In the genomic region with DNA sequence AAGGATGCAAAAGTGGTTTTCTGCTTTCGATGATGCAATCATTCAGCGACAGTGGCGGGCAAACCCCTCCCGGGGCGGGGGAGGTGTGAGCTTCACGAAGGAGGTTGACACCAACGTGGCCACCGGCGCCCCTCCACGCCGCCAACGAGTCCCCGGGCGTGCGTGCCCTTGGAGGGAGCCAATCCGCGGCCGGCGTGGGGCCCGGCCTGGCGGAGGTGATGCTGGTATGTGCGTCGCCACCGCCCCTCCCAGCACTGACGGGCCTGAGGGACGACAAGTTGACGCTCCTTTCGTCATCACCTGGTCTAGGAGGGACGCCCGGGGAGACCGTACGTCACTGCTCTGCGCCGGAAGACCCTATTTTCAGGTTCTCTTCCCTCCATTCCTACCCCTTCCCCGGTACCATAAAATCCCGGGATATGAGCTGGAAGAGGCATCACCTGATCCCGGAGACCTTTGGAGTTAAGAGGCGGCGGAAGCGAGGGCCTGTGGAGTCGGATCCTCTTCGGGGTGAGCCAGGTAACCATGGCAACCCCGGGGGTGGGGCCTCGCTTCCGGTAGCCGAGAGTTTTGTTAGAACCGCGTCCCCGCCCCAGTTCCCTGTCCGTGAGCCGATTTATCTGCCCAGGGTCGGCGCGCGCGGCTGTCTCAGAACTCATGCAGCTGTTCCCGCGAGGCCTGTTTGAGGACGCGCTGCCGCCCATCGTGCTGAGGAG, we compare ENCODE assay signal across 8 cellular contexts. TPM values are rescaled to one million over a fixed set of nuclear protein-coding genes. Genes with fewer than 3 reads are reported as not detected.
A peak's percentile ranks its signal among the peaks of the same experiment; 100 is the strongest.
DNase-seq lines count a peak whose midpoint lies in the region; ATAC-seq, FAIRE-seq and TF ChIP-seq lines count a peak whose summit lies in the region.

Gene DXO (minus strand): TSS at position 146 of the 716 bp plus-strand sequence. CDS start 463 bp downstream, outside the sequence.

- H3K36me3 Mint-ChIP-seq in T-cell = peaks cover 15% of the 10 kb centered on the region

- peak within 1 kb of the TSS; percentile 100 for H3K27ac Mint-ChIP-seq in T-cell

- peak; percentile 100 for FAIRE-seq in GM12891 (lab: Jason Lieb, UNC)

- POLR2A ChIA-PET in T-cell (lab: Charles Lee) = interaction anchor here (0.5 to 2.5 kb wide), 9 partner anchors 12 to 1482 kb away, joined by 3 to 23 read pairs (median 5); partner anchors contain the start of genes SKIC2 (in 2 of the 2), ATF6B (in 1 of the 2) and NELFE (in 1 of the 2)

- peak within 1 kb of the TSS; percentile 95 to 99 (median 99) for H3K27ac ChIP-seq in adrenal gland
- peak within 1 kb of the TSS; percentile 77 to 98 (median 94) for H3K27ac ChIP-seq in heart left ventricle
- H3K27ac ChIP-seq in upper lobe of left lung = peak within 1 kb of the TSS; percentile 96 to 99 (median 97)

- H3K4me1 ChIP-seq in adrenal gland (replicated peaks in 1 of 2) = peaks cover 20 to 40% of the 10 kb centered on the region in 2 donors
- peaks cover 0 to 33% (median 24%) of the 10 kb centered on the region in 12 donors for H3K4me1 ChIP-seq in heart left ventricle
- peaks cover 24 to 47% (median 30%) of the 10 kb centered on the region in 4 donors for H3K4me1 ChIP-seq in upper lobe of left lung

- intact Hi-C loops in adrenal gland (cut with DNase I) = no loop called here
- intact Hi-C loops in heart left ventricle (cut with DNase I) = loop anchor here in 3 of 10 donors (1.0 kb wide), 1 partner anchor 13 kb away; the partner anchor contains the start of gene SKIC2 (in 3 of the 3)
- intact Hi-C loops in posterior cingulate gyrus (cut with DNase I) = loop anchor here (1.0 kb wide), 1 partner anchor 13 kb away; the partner anchor contains the start of gene SKIC2

- ATAC-seq in HG02840 (IDR thresholded peaks at IDR 0.05; ENCODE audit: low FRiP score, unreplicated experiment) = peak; percentile 91
- ATAC-seq in T-cell (replicated peaks in 1 of 4) = peak; percentile 90 to 94 (median 91)
- ATAC-seq in heart left ventricle = peak; percentile 94 to 96 (median 95)
- peak; percentile 96 to 97 for ATAC-seq in upper lobe of left lung (ENCODE audit: low FRiP score in 2 of 2)

- CTCF ChIA-PET in T-cell (lab: Charles Lee) = interaction anchor here in 1 of 2 donors (0.6 to 1.3 kb wide), 6 partner anchors 13 to 1080 kb away, joined by 3 to 5 read pairs (median 4); partner anchors contain the start of genes NELFE and SKIC2

- TF ChIP-seq POLR2A in GM12891 (IDR thresholded peaks at IDR 0.05; ENCODE audit: low read depth, low read length) (peak; percentile 43), adrenal gland (IDR thresholded peaks at IDR 0.05) (peak; percentile 54 to 70), heart left ventricle (IDR thresholded peaks at IDR 0.05) (peak in 1 of 2 donors; percentile 60), upper lobe of left lung (IDR thresholded peaks at IDR 0.05) (peak in 3 of 4 donors; percentile 40 to 74 (median 50))

- H3K4me1 Mint-ChIP-seq in T-cell = peaks cover 39 to 49% (median 46%) of the 10 kb centered on the region in 3 donors

- H3K36me3 ChIP-seq in adrenal gland (replicated peaks in 1 of 2) (peaks cover 0 to 32% of the 10 kb centered on the region in 2 donors), heart left ventricle (peaks cover 0 to 47% (median 32%) of the 10 kb centered on the region in 9 donors), upper lobe of left lung (peaks cover 17 to 41% (median 32%) of the 10 kb centered on the region in 4 donors)

- WGBS in adrenal gland, 4 donors = 0% methylated on average over 6 to 62 of the region's 62 CpGs
- 0% methylated on average over 28 to 62 of the region's 62 CpGs for WGBS in heart left ventricle, 4 donors
- WGBS in upper lobe of left lung, 2 donors = 0% methylated on average over 1 to 43 of the region's 62 CpGs

- H3K9me3 ChIP-seq in adrenal gland (replicated peaks in 1 of 3) = no peaks in the 10 kb centered on the region
- no peaks in the 10 kb centered on the region for H3K9me3 ChIP-seq in heart left ventricle
- no peaks in the 10 kb centered on the region for H3K9me3 ChIP-seq in upper lobe of left lung

- TF ChIP-seq CTCF in adrenal gland (IDR thresholded peaks at IDR 0.05) = no peak
- TF ChIP-seq CTCF in heart left ventricle (IDR thresholded peaks at IDR 0.05) = no peak
- peak in 2 of 6 experiments; percentile 14 to 17 for TF ChIP-seq CTCF in upper lobe of left lung (IDR thresholded peaks at IDR 0.05)

- no peaks in the 10 kb centered on the region for H3K9me3 Mint-ChIP-seq in T-cell

- peak in 1 of 4 donors; percentile 36 for TF ChIP-seq EP300 in upper lobe of left lung (IDR thresholded peaks at IDR 0.05)

- DNase-seq in GM12891 (ENCODE audit: insufficient read length, low spot score) (peak; percentile 99), NCI-H1436 treated with DMSO at 0.1 percent for 48 hours (lab: John Stamatoyannopoulos, UW) (peak; percentile 85), T-cell (peak; percentile 91 to 100 (median 99)), adrenal gland (peak; percentile 95 to 99 (median 98)), heart left ventricle (peak; percentile 96 to 98 (median 97)), posterior cingulate gyrus (peak; percentile 89 to 99 (median 95)), upper lobe of left lung (peak; percentile 97 to 98)

- H3K27me3 ChIP-seq in adrenal gland = no peaks in the 10 kb centered on the region
- no peaks in the 10 kb centered on the region for H3K27me3 ChIP-seq in heart left ventricle
- H3K27me3 ChIP-seq in upper lobe of left lung = no peaks in the 10 kb centered on the region

- H3K4me3 ChIP-seq in adrenal gland (peak within 1 kb of the TSS in 3 of 4 donors; percentile 40 to 89 (median 82)), heart left ventricle (peak within 1 kb of the TSS; percentile 56 to 87 (median 70)), upper lobe of left lung (peak within 1 kb of the TSS; percentile 55 to 88 (median 82))

- H3K27me3 Mint-ChIP-seq in T-cell = no peaks in the 10 kb centered on the region

- peak within 1 kb of the TSS; percentile 92 to 98 (median 97) for H3K4me3 Mint-ChIP-seq in T-cell

TF ChIP-seq in GM12891, 5 proteins besides CTCF, POLR2A, EP300 and RAD21:
- no peak for TF ChIP-seq PAX5 (IDR thresholded peaks at IDR 0.05; ENCODE audit: insufficient read depth, low read length, severe bottlenecking)
- peak; percentile 46; the same call in 1 of the 2 replicates for TF ChIP-seq POU2F2 (IDR thresholded peaks at IDR 0.05; ENCODE audit: low read depth, low read length)
- no peak; the same call in 1 of the 2 replicates for TF ChIP-seq POLR2AphosphoS5 (IDR thresholded peaks at IDR 0.05; ENCODE audit: low read depth, low read length)
- TF ChIP-seq TAF1 (IDR thresholded peaks at IDR 0.05; ENCODE audit: low read depth, low read length) = no peak

RNA-seq across cellular contexts. Expression of gene DXO, which starts in this region (rescaled TPM):
- 18.7 TPM for polyA plus RNA-seq in GM12891 (2012; ENCODE audit: low read depth, missing spikeins)
- 10 to 100 TPM; 30.2 to 53.2 (median 35.4) TPM for total RNA-seq in T-cell
- 10 to 100 TPM; 19.9 to 57.1 (median 45.0) TPM for total RNA-seq in adrenal gland
- 100 to 1,000 TPM in 1 of 3 donors, 10 to 100 TPM in 2; 38.7 to 102 (median 83.7) TPM for polyA plus RNA-seq in adrenal gland
- total RNA-seq in heart left ventricle = 10 to 100 TPM in 8 of 9 donors, 1 to 10 TPM in 1; 9.4 to 17.8 (median 12.8) TPM
- 10 to 100 TPM; 11.3 to 14.3 TPM for polyA plus RNA-seq in heart left ventricle
- total RNA-seq in upper lobe of left lung = 10 to 100 TPM; 14.1 to 40.9 (median 19.3) TPM

Comparison
In these comparisons a context has a peak if more than half of its experiments do, and no peak if none do; other contexts are left out.
1. Peak in every context shown above with its lines: DNase-seq, ATAC-seq, H3K4me3 ChIP-seq and H3K27ac ChIP-seq.